Comparison of ENCODE assay signal across 24 cellular contexts in genomic region chr15:90043611-90044010, GRCh38. TPM values are rescaled to one million over a fixed set of nuclear protein-coding genes. Genes with fewer than 3 reads are reported as not detected.
DNase-seq lines count a peak whose midpoint lies in the region; ATAC-seq and TF ChIP-seq lines count a peak whose summit lies in the region.
"Had no signal": no experiment of that assay in that cellular context is flagged by ENCODE, and none has a peak within 500 bp of the region (broad histone marks: within the 10 kb centered on the region; RNA-seq: fewer than 3 reads in every experiment).

No MANE protein-coding gene starts in this region.

- no peaks in the 10 kb centered on the region for H4K20me1 ChIP-seq in GM23338 (replicated peaks; ENCODE audit: insufficient read depth)

- peak; percentile 27 for DNase-seq in GM23338 (ENCODE audit: low spot score)
- DNase-seq in NT2/D1 (ENCODE audit: low read depth, low spot score), result no peak
- no peak for DNase-seq in substantia nigra (lab: John Stamatoyannopoulos, UW)
- DNase-seq in RKO (ENCODE audit: low spot score), result no peak
- DNase-seq in NK-92 treated with Interleukin-12 subunit alpha and Interleukin-12 subunit beta, amount 100 ng/mL, for 24 hours (lab: John Stamatoyannopoulos, UW), result no peak
- DNase-seq: activated CD4-positive, alpha-beta T cell treated with anti-CD3 and anti-CD28 coated beads, Interleukin-2, amount 10 ng/mL, durations not matched to agents 24 days and 14 days; activated CD8-positive, alpha-beta memory T cell treated with anti-CD3 and anti-CD28 coated beads, Interleukin-2, amount 10 ng/mL, durations not matched to agents 7 days and 5 days; activated gamma-delta T cell treated with Interleukin-2 at 50 U/mL for 16 hours; AML-193; amygdala; DND-41; foreskin melanocyte; KG1; mesendoderm; naive thymus-derived CD4-positive, alpha-beta T cell; NCI-H1105; NCI-H2081; stimulated activated CD4-positive, alpha-beta T cell treated with anti-CD3 and anti-CD28 coated beads, Interleukin-2, amount 100 ng/mL, for 24 hours; stimulated activated naive CD8-positive, alpha-beta T cell treated with anti-CD3 and anti-CD28 coated beads, Interleukin-15, Interleukin-2, amounts not matched to agents 100 U/mL and 50 U/mL, for 24 hours had no signal

- H3K79me2 ChIP-seq in GM23338 (replicated peaks; ENCODE audit: insufficient read depth), result peaks cover 3% of the 10 kb centered on the region; the same call in 1 of the 2 replicates

- H3K9me3 Mint-ChIP-seq in GM23338, result no peaks in the 10 kb centered on the region
- H3K9me3 Mint-ChIP-seq: activated CD4-positive, alpha-beta T cell treated with anti-CD3 and anti-CD28 coated beads, Interleukin-2, amount 10 ng/mL, durations not matched to agents 24 days and 14 days; naive thymus-derived CD4-positive, alpha-beta T cell had no signal

- H3K27ac ChIP-seq in GM23338 (ENCODE audit: low read depth), result no peak overlapping the region
- H3K27ac ChIP-seq in ectodermal cell (ENCODE audit: insufficient read depth, low read depth, low read length, poor library complexity, severe bottlenecking), result peak overlapping the region; percentile 83
- peak overlapping the region; percentile 73 for H3K27ac ChIP-seq in neutrophil
- H3K27ac ChIP-seq in substantia nigra (ENCODE audit: low read depth, low read length, poor library complexity, severe bottlenecking), result no peak overlapping the region
- H3K27ac ChIP-seq: tibial nerve had no signal

- H3F3A ChIP-seq in GM23338 (replicated peaks; ENCODE audit: low read depth), result no peaks in the 10 kb centered on the region

- H3K4me1 ChIP-seq in GM23338 (ENCODE audit: insufficient read depth), result no peaks in the 10 kb centered on the region; the same call in 1 of the 2 replicates
- H3K4me1 ChIP-seq in NT2/D1 (ENCODE audit: insufficient read depth, insufficient read length), result peaks cover 21% of the 10 kb centered on the region
- H3K4me1 ChIP-seq in ectodermal cell (ENCODE audit: control insufficient read depth, insufficient read depth, low read length), result peaks cover 58% of the 10 kb centered on the region
- peaks cover 80 to 84% of the 10 kb centered on the region in 2 experiments for H3K4me1 ChIP-seq in neutrophil (ENCODE audit: control insufficient read depth in 1 of 2, insufficient read depth in 1 of 2, low read depth in 1 of 2, low read length in 1 of 2)

- no peaks in the 10 kb centered on the region for H3K36me3 ChIP-seq in GM23338 (ENCODE audit: insufficient read depth)
- peaks cover 11% of the 10 kb centered on the region for H3K36me3 ChIP-seq in NT2/D1 (ENCODE audit: insufficient read depth, insufficient read length, low read length)
- no peaks in the 10 kb centered on the region for H3K36me3 ChIP-seq in ectodermal cell (ENCODE audit: control insufficient read depth, insufficient read depth, low read length)
- H3K36me3 ChIP-seq in neutrophil, result no peaks in the 10 kb centered on the region
- H3K36me3 ChIP-seq: tibial nerve had no signal

- H3K9me2 ChIP-seq in GM23338 (ENCODE audit: insufficient read depth), result no peaks in the 10 kb centered on the region

- H3K9ac ChIP-seq in NT2/D1 (ENCODE audit: insufficient read length, low read depth), result peak overlapping the region; percentile 18

- H3K27me3 Mint-ChIP-seq in GM23338 (ENCODE audit: insufficient read depth, low read depth, poor library complexity), result peaks cover 2% of the 10 kb centered on the region
- H3K27me3 Mint-ChIP-seq: activated CD4-positive, alpha-beta T cell treated with anti-CD3 and anti-CD28 coated beads, Interleukin-2, amount 10 ng/mL, durations not matched to agents 24 days and 14 days; activated CD8-positive, alpha-beta memory T cell treated with anti-CD3 and anti-CD28 coated beads, Interleukin-2, amount 10 ng/mL, durations not matched to agents 7 days and 5 days; naive thymus-derived CD4-positive, alpha-beta T cell had no signal

- peaks cover 31% of the 10 kb centered on the region for H3K4me1 Mint-ChIP-seq in GM23338

- no peak overlapping the region; the same call in 2 of the 3 replicates for H3K4me3 Mint-ChIP-seq in GM23338
- H3K4me3 Mint-ChIP-seq: activated CD4-positive, alpha-beta T cell treated with anti-CD3 and anti-CD28 coated beads, Interleukin-2, amount 10 ng/mL, durations not matched to agents 24 days and 14 days; activated CD8-positive, alpha-beta memory T cell treated with anti-CD3 and anti-CD28 coated beads, Interleukin-2, amount 10 ng/mL, durations not matched to agents 7 days and 5 days; naive thymus-derived CD4-positive, alpha-beta T cell had no signal

- no peaks in the 10 kb centered on the region for H3K27me3 ChIP-seq in GM23338 (ENCODE audit: insufficient read depth)
- no peaks in the 10 kb centered on the region for H3K27me3 ChIP-seq in NT2/D1 (ENCODE audit: insufficient read depth, insufficient read length)
- no peaks in the 10 kb centered on the region for H3K27me3 ChIP-seq in ectodermal cell (ENCODE audit: control insufficient read depth, insufficient read depth, low read length, poor library complexity, severe bottlenecking)
- no peaks in the 10 kb centered on the region for H3K27me3 ChIP-seq in neutrophil
- H3K27me3 ChIP-seq: tibial nerve had no signal

- no peak overlapping the region for H3K4me3 ChIP-seq in GM23338
- no peak overlapping the region for H3K4me3 ChIP-seq in NT2/D1 (ENCODE audit: insufficient read length, low read depth)
- no peak overlapping the region for H3K4me3 ChIP-seq in ectodermal cell (ENCODE audit: insufficient read depth, low read depth, low read length)
- no peak overlapping the region for H3K4me3 ChIP-seq in neutrophil (ENCODE audit: low read depth in 1 of 2, low read length in 1 of 2)
- H3K4me3 ChIP-seq: skin epidermis, tibial nerve had no signal

- TF ChIP-seq CTCF in GM23338 (conservative IDR thresholded peaks at IDR 0.05; ENCODE audit: low read depth in 2 of 2), result no peak
- no peak for TF ChIP-seq CTCF in neutrophil (IDR thresholded peaks at IDR 0.05)

- H3K4me2 ChIP-seq in GM23338, result no peak overlapping the region

- no peaks in the 10 kb centered on the region; the same call in 2 of the 3 replicates for H3K36me3 Mint-ChIP-seq in GM23338 (ENCODE audit: low read depth)
- H3K36me3 Mint-ChIP-seq: activated CD8-positive, alpha-beta memory T cell treated with anti-CD3 and anti-CD28 coated beads, Interleukin-2, amount 10 ng/mL, durations not matched to agents 7 days and 5 days had no signal

- no peak overlapping the region for H2AFZ ChIP-seq in GM23338

- H3K27ac Mint-ChIP-seq in GM23338, result peak overlapping the region; percentile 56; the same call in 1 of the 2 replicates
- H3K27ac Mint-ChIP-seq: activated CD4-positive, alpha-beta T cell treated with anti-CD3 and anti-CD28 coated beads, Interleukin-2, amount 10 ng/mL, durations not matched to agents 24 days and 14 days; activated CD8-positive, alpha-beta memory T cell treated with anti-CD3 and anti-CD28 coated beads, Interleukin-2, amount 10 ng/mL, durations not matched to agents 7 days and 5 days had no signal

- no peaks in the 10 kb centered on the region for H3K9me3 ChIP-seq in NT2/D1 (ENCODE audit: insufficient read depth, low read length)
- no peaks in the 10 kb centered on the region for H3K9me3 ChIP-seq in ectodermal cell (ENCODE audit: control insufficient read depth, low read length)
- no peaks in the 10 kb centered on the region for H3K9me3 ChIP-seq in neutrophil
- H3K9me3 ChIP-seq: tibial nerve had no signal

- ATAC-seq in GM23338, result peak; percentile 44
- ATAC-seq: activated CD8-positive, alpha-beta memory T cell treated with anti-CD3 and anti-CD28 coated beads, Interleukin-2, amount 10 ng/mL, durations not matched to agents 7 days and 5 days; naive thymus-derived CD4-positive, alpha-beta T cell; Right ventricle myocardium inferior; stimulated activated naive CD8-positive, alpha-beta T cell treated with anti-CD3 and anti-CD28 coated beads, Interleukin-15, Interleukin-2, amounts not matched to agents 100 U/mL and 50 U/mL, for 24 hours had no signal

- 11 to 19% methylated on average over 5 of the region's 5 CpGs for WGBS in ectodermal cell, 2 experiments

RNA-seq across cellular contexts. Expression of gene ZNF710, which starts 42.5 kb away (rescaled TPM):
- 16.7 and 18.2 TPM in 2 replicates for total RNA-seq in GM23338 (2014; rRNA removed; shearing (Covaris generic))
- 15.9 and 16.0 TPM in 2 replicates for polyA plus RNA-seq in GM23338 (2016; fragmentation: Nextera tagmentation; extraction: Ambion mirVana)
- polyA plus RNA-seq in ectodermal cell (2013, experiment 1 of 4), result 55.1 TPM
- 53.2 TPM for polyA plus RNA-seq in ectodermal cell (2013, experiment 2 of 4)
- polyA plus RNA-seq in ectodermal cell (2013, experiment 3 of 4), result 43.3 TPM
- 44.0 TPM for polyA plus RNA-seq in ectodermal cell (2013, experiment 4 of 4)

RNA-seq across cellular contexts. Expression of gene IDH2, which starts 58.7 kb away (rescaled TPM):
- 63.6 and 64.0 TPM in 2 replicates for total RNA-seq in GM23338 (2014; rRNA removed; shearing (Covaris generic))
- 54.9 and 58.1 TPM in 2 replicates for polyA plus RNA-seq in GM23338 (2016; fragmentation: Nextera tagmentation; extraction: Ambion mirVana)
- 132 TPM for polyA plus RNA-seq in ectodermal cell (2013, experiment 1 of 4)
- polyA plus RNA-seq in ectodermal cell (2013, experiment 2 of 4), result 120 TPM
- polyA plus RNA-seq in ectodermal cell (2013, experiment 3 of 4), result 93.3 TPM
- 89.4 TPM for polyA plus RNA-seq in ectodermal cell (2013, experiment 4 of 4)

Comparison
In these comparisons a context has a peak if more than half of its experiments do, and no peak if none do; other contexts are left out.
1. H3K27ac ChIP-seq: peak in ectodermal cell (single experiment) and neutrophil (single experiment); none in GM23338 (single experiment) and substantia nigra (single experiment).